In genomic region chr6:36969988-36970891, GRCh38 we compare ENCODE assay signal across 20 cellular contexts. TPM values are rescaled to one million over a fixed set of nuclear protein-coding genes. Genes with fewer than 3 reads are reported as not detected.
DNase-seq lines count a peak whose midpoint lies in the region; ATAC-seq and TF ChIP-seq lines count a peak whose summit lies in the region.
"Had no signal": no experiment of that assay in that cellular context is flagged by ENCODE, and none has a peak within 500 bp of the region (broad histone marks: within the 10 kb centered on the region; RNA-seq: fewer than 3 reads in every experiment).

No MANE protein-coding gene starts in this region.

- H3K36me3 ChIP-seq in heart left ventricle (peaks cover 0 to 92% (median 87%) of the 10 kb centered on the region in 9 donors), left lung (peaks cover 6 to 90% of the 10 kb centered on the region in 2 donors), upper lobe of left lung (peaks cover 67 to 88% (median 84%) of the 10 kb centered on the region in 4 donors), body of pancreas (replicated peaks in 1 of 2; ENCODE audit: insufficient read depth in 1 of 2, low read depth in 2 of 2) (peaks cover 43 to 47% of the 10 kb centered on the region in 2 donors)

- H3K27ac ChIP-seq in heart left ventricle (peak overlapping the region in 7 of 12 donors; percentile 1 to 77 (median 52)), RWPE1 (peak overlapping the region; percentile 93), left lung (peak overlapping the region in 1 of 2 donors; percentile 33), upper lobe of left lung (peak overlapping the region; percentile 8 to 72 (median 61)), body of pancreas (no peak overlapping the region)
- H3K27ac ChIP-seq: C4-2B, coronary artery had no signal

- ATAC-seq in heart left ventricle (no peak), left lung (peak; percentile 11), upper lobe of left lung (ENCODE audit: low FRiP score in 2 of 2) (no peak), body of pancreas (no peak)
- ATAC-seq: naive thymus-derived CD8-positive, alpha-beta T cell had no signal

- peaks cover 0 to 83% (median 38%) of the 10 kb centered on the region in 12 donors for H3K4me1 ChIP-seq in heart left ventricle
- no peaks in the 10 kb centered on the region for H3K4me1 ChIP-seq in left lung
- H3K4me1 ChIP-seq in upper lobe of left lung = peaks cover 0 to 35% (median 6%) of the 10 kb centered on the region in 4 donors
- H3K4me1 ChIP-seq in body of pancreas = peaks cover 3% of the 10 kb centered on the region

- CTCF ChIA-PET in RWPE1 (lab: Yijun Ruan, JAX) = interaction anchor here (0.6 to 1.0 kb wide), 3 partner anchors 47 to 52 kb away, joined by 3 to 4 read pairs (median 3); no protein-coding TSS in a partner anchor

- WGBS in heart left ventricle, 4 donors = 74 to 85% (median 80%) methylated on average over 8 to 17 of the region's 17 CpGs
- 77 to 87% methylated on average over 15 to 17 of the region's 17 CpGs for WGBS in upper lobe of left lung, 2 donors
- WGBS in body of pancreas, 2 donors = 89 to 92% methylated on average over 12 to 17 of the region's 17 CpGs

- TF ChIP-seq CTCF in heart left ventricle (IDR thresholded peaks at IDR 0.05) (no peak), RWPE1 (conservative IDR thresholded peaks at IDR 0.05; ENCODE audit: low read depth) (no peak), left lung (IDR thresholded peaks at IDR 0.05) (no peak), upper lobe of left lung (IDR thresholded peaks at IDR 0.05) (no peak), body of pancreas (IDR thresholded peaks at IDR 0.05) (no peak)

- TF ChIP-seq EP300 in upper lobe of left lung (IDR thresholded peaks at IDR 0.05) = no peak

- DNase-seq in heart left ventricle = no peak
- no peak for DNase-seq in cardiac septum (ENCODE audit: low spot score)
- DNase-seq in RWPE1 (ENCODE audit: low spot score) = no peak
- no peak for DNase-seq in left lung
- DNase-seq in upper lobe of left lung = no peak
- no peak for DNase-seq in GF-D8 (lab: John Stamatoyannopoulos, UW)
- no peak for DNase-seq in body of pancreas
- DNase-seq in posterior cingulate gyrus = no peak
- DNase-seq: EL; KBM-7; naive thymus-derived CD8-positive, alpha-beta T cell; NCI-H1436 treated with DMSO at 0.1 percent for 48 hours; T1000 had no signal

- H3K27me3 ChIP-seq in heart left ventricle = no peaks in the 10 kb centered on the region
- no peaks in the 10 kb centered on the region for H3K27me3 ChIP-seq in left lung
- H3K27me3 ChIP-seq in upper lobe of left lung = no peaks in the 10 kb centered on the region
- no peaks in the 10 kb centered on the region for H3K27me3 ChIP-seq in body of pancreas

- H3K9me3 ChIP-seq in heart left ventricle = no peaks in the 10 kb centered on the region
- H3K9me3 ChIP-seq in left lung = no peaks in the 10 kb centered on the region
- no peaks in the 10 kb centered on the region for H3K9me3 ChIP-seq in upper lobe of left lung
- H3K9me3 ChIP-seq in body of pancreas = no peaks in the 10 kb centered on the region

- H3K4me3 ChIP-seq in heart left ventricle = no peak overlapping the region
- H3K4me3 ChIP-seq in left lung = no peak overlapping the region
- no peak overlapping the region for H3K4me3 ChIP-seq in upper lobe of left lung
- H3K4me3 ChIP-seq in body of pancreas = no peak overlapping the region
- H3K4me3 ChIP-seq: coronary artery had no signal

- intact Hi-C loops in heart left ventricle (cut with DNase I) (loop anchor here in 4 of 10 donors (5.0 to 10.0 kb wide), 5 partner anchors 43 to 345 kb away; no protein-coding TSS in a partner anchor), cardiac septum (cut with DNase I) (no loop called here), left lung (cut with DNase I) (no loop called here), body of pancreas (cut with DNase I) (no loop called here), posterior cingulate gyrus (cut with DNase I) (no loop called here)

- POLR2A ChIA-PET in RWPE1 (lab: Yijun Ruan, JAX; ENCODE audit: low non-redundant PET) = no interaction called here

- no peak for TF ChIP-seq POLR2A in heart left ventricle (IDR thresholded peaks at IDR 0.05)
- TF ChIP-seq POLR2A in upper lobe of left lung (IDR thresholded peaks at IDR 0.05) = no peak
- TF ChIP-seq POLR2A in body of pancreas (IDR thresholded peaks at IDR 0.05) = no peak

RNA-seq across cellular contexts. Expression of gene PI16, which starts 15.7 kb away (rescaled TPM):
- total RNA-seq in heart left ventricle = 10 to 100 TPM in 7 of 9 donors, 1 to 10 TPM in 2; 7.5 to 36.2 (median 12.1) TPM
- polyA plus RNA-seq in heart left ventricle = 10 to 100 TPM in 1 of 2 donors, 1 to 10 TPM in 1; 5.7 to 23.5 TPM
- 11.9 TPM for total RNA-seq in cardiac septum
- 1 to 10 TPM; 2.5 TPM for total RNA-seq in left lung
- 10 to 100 TPM in 1 of 6 donors, 1 to 10 TPM in 3, under 1 TPM in 1, not detected in 1; 0.44 to 78.9 (median 4.7) TPM for total RNA-seq in upper lobe of left lung
- total RNA-seq in body of pancreas = 1 to 10 TPM in 1 of 2 donors, under 1 TPM in 1; 0.33 to 3.1 TPM
- total RNA-seq: activated T-helper 1 cell treated with anti-CD3 and anti-CD28 coated beads, Interleukin-12 subunit alpha, Interleukin-12 subunit beta, Interleukin-2, Interleukin-4 antibody, amounts not matched to agents 30 ng/mL and 10 ng/mL and 1 ng/mL, durations not matched to agents 14 hours and 24 hours and 36 hours; kidney epithelial cell; osteocyte; RPMI7951 had no signal

RNA-seq across cellular contexts. Expression of gene MTCH1, which starts 15.8 kb away (rescaled TPM):
- total RNA-seq in heart left ventricle (100 to 1,000 TPM; 144 to 320 (median 193) TPM), cardiac septum (139 TPM), left lung (100 to 1,000 TPM; 189 to 192 TPM), upper lobe of left lung (100 to 1,000 TPM; 184 to 283 (median 219) TPM), body of pancreas (100 to 1,000 TPM; 152 to 198 TPM)
- 100 to 1,000 TPM; 104 to 367 TPM for polyA plus RNA-seq in heart left ventricle

RNA-seq across cellular contexts. Expression of gene FGD2, which starts 35.2 kb away (rescaled TPM):
- total RNA-seq in heart left ventricle (10 to 100 TPM in 2 of 9 donors, 1 to 10 TPM in 7; 1.4 to 45.8 (median 4.9) TPM), cardiac septum (2.3 TPM), left lung (10 to 100 TPM; 24.7 to 60.3 TPM), upper lobe of left lung (100 to 1,000 TPM in 3 of 6 donors, 10 to 100 TPM in 3; 50.8 to 204 (median 92.3) TPM), body of pancreas (10 to 100 TPM; 10.1 to 11.9 TPM)
- polyA plus RNA-seq in heart left ventricle = 1 to 10 TPM; 4.1 to 6.9 TPM
- total RNA-seq: osteocyte, RPMI7951 had no signal
- polyA plus RNA-seq: AG04450 had no signal

Comparison
In these comparisons a context has a peak if more than half of its experiments do, and no peak if none do; other contexts are left out.
1. H3K27ac ChIP-seq: peak in heart left ventricle (7 of 12), RWPE1 (single experiment) and upper lobe of left lung (4 of 4); none in body of pancreas (0 of 4).